In genomic region chr10:101967713-101968112, GRCh38 we compare ENCODE assay signal across 2 cellular contexts.
TF ChIP-seq lines count a peak whose summit lies in the region.

No MANE protein-coding gene starts in this region.

TF ChIP-seq in IMR-90, 13 proteins besides CTCF, POLR2A, EP300 and RAD21:
- TF ChIP-seq FOS (IDR thresholded peaks at IDR 0.05; ENCODE audit: low read depth, low read length) (no peak), MXI1 (IDR thresholded peaks at IDR 0.05; ENCODE audit: borderline replicate concordance, low read depth, low read length) (no peak), MAZ (IDR thresholded peaks at IDR 0.05; ENCODE audit: borderline replicate concordance, low read depth, low read length) (no peak), CHD1 (IDR thresholded peaks at IDR 0.05; ENCODE audit: low read depth, low read length) (no peak), SMC3 (IDR thresholded peaks at IDR 0.05; ENCODE audit: low read depth, low read length) (no peak), RFX5 (IDR thresholded peaks at IDR 0.05; ENCODE audit: low read depth, low read length) (no peak), BHLHE40 (IDR thresholded peaks at IDR 0.05; ENCODE audit: low read depth, low read length) (no peak), MAFK (IDR thresholded peaks at IDR 0.05; ENCODE audit: low read depth, low read length) (no peak), NFE2L2 (IDR thresholded peaks at IDR 0.05; ENCODE audit: low read depth, low read length) (no peak), CEBPB (IDR thresholded peaks at IDR 0.05; ENCODE audit: low read depth, low read length) (no peak), RCOR1 (IDR thresholded peaks at IDR 0.05; ENCODE audit: insufficient replicate concordance, low read length) (no peak)
- TF ChIP-seq, protein P1, sequence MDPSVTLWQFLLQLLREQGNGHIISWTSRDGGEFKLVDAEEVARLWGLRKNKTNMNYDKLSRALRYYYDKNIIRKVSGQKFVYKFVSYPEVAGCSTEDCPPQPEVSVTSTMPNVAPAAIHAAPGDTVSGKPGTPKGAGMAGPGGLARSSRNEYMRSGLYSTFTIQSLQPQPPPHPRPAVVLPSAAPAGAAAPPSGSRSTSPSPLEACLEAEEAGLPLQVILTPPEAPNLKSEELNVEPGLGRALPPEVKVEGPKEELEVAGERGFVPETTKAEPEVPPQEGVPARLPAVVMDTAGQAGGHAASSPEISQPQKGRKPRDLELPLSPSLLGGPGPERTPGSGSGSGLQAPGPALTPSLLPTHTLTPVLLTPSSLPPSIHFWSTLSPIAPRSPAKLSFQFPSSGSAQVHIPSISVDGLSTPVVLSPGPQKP (IDR thresholded peaks at IDR 0.05; ENCODE audit: borderline replicate concordance, low read depth, low read length) = no peak

TF ChIP-seq in GM12878, 131 proteins besides CTCF, POLR2A, EP300 and RAD21:
- TF ChIP-seq, protein P2, sequence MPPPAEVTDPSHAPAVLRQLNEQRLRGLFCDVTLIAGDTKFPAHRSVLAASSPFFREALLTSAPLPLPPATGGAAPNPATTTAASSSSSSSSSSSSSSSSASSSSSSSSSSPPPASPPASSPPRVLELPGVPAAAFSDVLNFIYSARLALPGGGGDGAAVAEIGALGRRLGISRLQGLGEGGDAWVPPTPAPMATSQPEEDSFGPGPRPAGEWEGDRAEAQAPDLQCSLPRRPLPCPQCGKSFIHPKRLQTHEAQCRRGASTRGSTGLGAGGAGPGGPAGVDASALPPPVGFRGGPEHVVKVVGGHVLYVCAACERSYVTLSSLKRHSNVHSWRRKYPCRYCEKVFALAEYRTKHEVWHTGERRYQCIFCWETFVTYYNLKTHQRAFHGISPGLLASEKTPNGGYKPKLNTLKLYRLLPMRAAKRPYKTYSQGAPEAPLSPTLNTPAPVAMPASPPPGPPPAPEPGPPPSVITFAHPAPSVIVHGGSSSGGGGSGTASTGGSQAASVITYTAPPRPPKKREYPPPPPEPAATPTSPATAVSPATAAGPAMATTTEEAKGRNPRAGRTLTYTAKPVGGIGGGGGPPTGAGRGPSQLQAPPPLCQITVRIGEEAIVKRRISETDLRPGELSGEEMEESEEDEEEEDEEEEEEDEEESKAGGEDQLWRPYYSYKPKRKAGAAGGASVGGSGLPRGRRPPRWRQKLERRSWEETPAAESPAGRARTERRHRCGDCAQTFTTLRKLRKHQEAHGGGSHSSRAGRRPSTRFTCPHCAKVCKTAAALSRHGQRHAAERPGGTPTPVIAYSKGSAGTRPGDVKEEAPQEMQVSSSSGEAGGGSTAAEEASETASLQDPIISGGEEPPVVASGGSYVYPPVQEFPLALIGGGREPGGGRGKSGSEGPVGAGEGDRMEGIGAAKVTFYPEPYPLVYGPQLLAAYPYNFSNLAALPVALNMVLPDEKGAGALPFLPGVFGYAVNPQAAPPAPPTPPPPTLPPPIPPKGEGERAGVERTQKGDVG (CRISPR knock-in tag; IDR thresholded peaks at IDR 0.05) = no peak
- TF ChIP-seq HDAC6 (IDR thresholded peaks at IDR 0.05; ENCODE audit: unreplicated experiment) = no peak
- no peak for TF ChIP-seq TCF3 (IDR thresholded peaks at IDR 0.05; ENCODE audit: borderline replicate concordance, insufficient read depth, low read depth, low read length)
- TF ChIP-seq, protein P3, sequence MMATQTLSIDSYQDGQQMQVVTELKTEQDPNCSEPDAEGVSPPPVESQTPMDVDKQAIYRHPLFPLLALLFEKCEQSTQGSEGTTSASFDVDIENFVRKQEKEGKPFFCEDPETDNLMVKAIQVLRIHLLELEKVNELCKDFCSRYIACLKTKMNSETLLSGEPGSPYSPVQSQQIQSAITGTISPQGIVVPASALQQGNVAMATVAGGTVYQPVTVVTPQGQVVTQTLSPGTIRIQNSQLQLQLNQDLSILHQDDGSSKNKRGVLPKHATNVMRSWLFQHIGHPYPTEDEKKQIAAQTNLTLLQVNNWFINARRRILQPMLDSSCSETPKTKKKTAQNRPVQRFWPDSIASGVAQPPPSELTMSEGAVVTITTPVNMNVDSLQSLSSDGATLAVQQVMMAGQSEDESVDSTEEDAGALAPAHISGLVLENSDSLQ (IDR thresholded peaks at IDR 0.05) = no peak
- TF ChIP-seq CHD4 (IDR thresholded peaks at IDR 0.05) = no peak
- no peak for TF ChIP-seq EZH2 (IDR thresholded peaks at IDR 0.05; ENCODE audit: borderline replicate concordance, control insufficient read depth, low read depth, low read length)
- TF ChIP-seq ASH2L (IDR thresholded peaks at IDR 0.05; ENCODE audit: borderline replicate concordance, low read depth) = no peak
- TF ChIP-seq CBFB (IDR thresholded peaks at IDR 0.05; ENCODE audit: low read depth) = no peak
- no peak for TF ChIP-seq E2F4 (IDR thresholded peaks at IDR 0.05; ENCODE audit: low read depth, low read length)
- no peak for TF ChIP-seq EED (IDR thresholded peaks at IDR 0.05; ENCODE audit: low read depth)
- no peak for TF ChIP-seq STAT1 (conservative IDR thresholded peaks at IDR 0.05)
- no peak for TF ChIP-seq SMAD1 (IDR thresholded peaks at IDR 0.05; ENCODE audit: low read depth, partially characterized antibody)
- no peak for TF ChIP-seq EGR1 (IDR thresholded peaks at IDR 0.05; ENCODE audit: borderline replicate concordance in 1 of 2, low read depth in 2 of 2, low read length in 2 of 2)
TF ChIP-seq in GM12878: peak in this region for 0.
